Comparison of ENCODE assay signal across 11 cellular contexts in genomic region chr16:15976929-15977637, GRCh38. TPM values are rescaled to one million over a fixed set of nuclear protein-coding genes. Genes with fewer than 3 reads are reported as not detected.
DNase-seq lines count a peak whose midpoint lies in the region; ATAC-seq and TF ChIP-seq lines count a peak whose summit lies in the region.
"Had no signal": no experiment of that assay in that cellular context is flagged by ENCODE, and none has a peak within 500 bp of the region (broad histone marks: within the 10 kb centered on the region; RNA-seq: fewer than 3 reads in every experiment).

No MANE protein-coding gene starts in this region.

- no peak for TF ChIP-seq CTCF in choroid plexus epithelial cell (conservative IDR thresholded peaks at IDR 0.05; ENCODE audit: low read depth, low read length)
- no peak for TF ChIP-seq CTCF in lung (IDR thresholded peaks at IDR 0.05; ENCODE audit: control extremely low read depth, extremely low read depth)

- H3K27me3 Mint-ChIP-seq in T-cell: no peaks in the 10 kb centered on the region

- H2AFZ ChIP-seq in neuronal stem cell (ENCODE audit: low read length): no peak overlapping the region

- no peak overlapping the region for H2AK5ac ChIP-seq in neuronal stem cell (ENCODE audit: low read depth, low read length)

- no peak overlapping the region for H2BK12ac ChIP-seq in neuronal stem cell (ENCODE audit: low read length)

- H3K27me3 ChIP-seq in lung (ENCODE audit: control insufficient read depth, insufficient read depth) (no peaks in the 10 kb centered on the region), neuronal stem cell (ENCODE audit: control insufficient read depth in 3 of 3, insufficient read depth in 3 of 3, low read depth in 1 of 3, low read length in 3 of 3) (no peaks in the 10 kb centered on the region)

- CTCF ChIA-PET in T-cell (lab: Charles Lee): interaction anchor here in 1 of 2 donors (0.5 kb wide), 1 partner anchor 204 kb away, joined by 4 read pairs; no protein-coding TSS in a partner anchor

- no peak overlapping the region for H3K4me2 ChIP-seq in neuronal stem cell (ENCODE audit: insufficient read depth, low read length, poor library complexity, severe bottlenecking)

- H3K27ac ChIP-seq in lung (ENCODE audit: low read depth in 1 of 2, low read length in 1 of 2): peak overlapping the region; percentile 14 to 65
- no peak overlapping the region for H3K27ac ChIP-seq in neuronal stem cell (replicated peaks; ENCODE audit: low read length)

- H3K4me3 ChIP-seq in choroid plexus epithelial cell (ENCODE audit: low read depth, low read length): no peak overlapping the region
- H3K4me3 ChIP-seq in lung: no peak overlapping the region
- H3K4me3 ChIP-seq in neuronal stem cell (ENCODE audit: low read length in 2 of 2): no peak overlapping the region

- peaks cover 0 to 3% of the 10 kb centered on the region in 2 donors for H3K36me3 ChIP-seq in lung (ENCODE audit: control insufficient read depth in 2 of 2, insufficient read depth in 2 of 2, low read length in 2 of 2)
- H3K36me3 ChIP-seq in neuronal stem cell (replicated peaks in 1 of 2; ENCODE audit: control insufficient read depth in 2 of 2, insufficient read depth in 2 of 2, low read length in 2 of 2): peaks cover 0 to 3% of the 10 kb centered on the region in 2 donors

- no peak overlapping the region for H4K8ac ChIP-seq in neuronal stem cell (ENCODE audit: low read depth, low read length)

- H3K4me1 Mint-ChIP-seq in T-cell: peaks cover 35 to 48% (median 36%) of the 10 kb centered on the region in 3 donors

- H3K4me1 ChIP-seq in lung (ENCODE audit: control insufficient read depth in 2 of 2, insufficient read depth in 2 of 2, low read length in 2 of 2): peaks cover 9 to 13% of the 10 kb centered on the region in 2 donors
- H3K4me1 ChIP-seq in neuronal stem cell (ENCODE audit: control insufficient read depth in 2 of 2, insufficient read depth in 1 of 2, low read depth in 1 of 2, low read length in 2 of 2): peaks cover 0 to 4% of the 10 kb centered on the region in 2 donors

- H3K27ac Mint-ChIP-seq in T-cell: peak overlapping the region in 1 of 2 donors; percentile 48
- H3K27ac Mint-ChIP-seq: nephron progenitor cell had no signal

- WGBS in lung, 2 donors: 63 to 72% methylated on average over 7 of the region's 7 CpGs
- WGBS in neuronal stem cell (ENCODE audit: extremely low coverage in 2 of 2, insufficient read length in 2 of 2, insufficient replicate concordance in 1 of 2), 2 donors: no CpG with 5 or more reads among the region's 7 CpGs

- no peak overlapping the region for H3K18ac ChIP-seq in neuronal stem cell (ENCODE audit: low read length)

- H3K4me3 Mint-ChIP-seq in T-cell: no peak overlapping the region
- H3K4me3 Mint-ChIP-seq: nephron progenitor cell had no signal

- peaks cover 77% of the 10 kb centered on the region for H3K36me3 Mint-ChIP-seq in T-cell

- H3K9me3 Mint-ChIP-seq in T-cell: peaks cover 11 to 34% (median 25%) of the 10 kb centered on the region in 3 donors

- H4K91ac ChIP-seq in neuronal stem cell (ENCODE audit: low read depth, low read length, poor library complexity): no peak overlapping the region

- no peak overlapping the region for H3K14ac ChIP-seq in neuronal stem cell (ENCODE audit: low read length)

- H3K9me3 ChIP-seq in lung (ENCODE audit: control insufficient read depth in 2 of 2, insufficient read depth in 1 of 2, low read length in 1 of 2) (peaks cover 3% of the 10 kb centered on the region in 2 donors), neuronal stem cell (replicated peaks in 1 of 2; ENCODE audit: control insufficient read depth in 2 of 2, insufficient read depth in 1 of 2, low read depth in 1 of 2, low read length in 2 of 2) (peaks cover 10 to 16% of the 10 kb centered on the region in 2 donors)

- H3K4ac ChIP-seq in neuronal stem cell (ENCODE audit: low read length): no peak overlapping the region

- H3K23ac ChIP-seq in neuronal stem cell (ENCODE audit: low read depth, low read length, poor library complexity): no peak overlapping the region

- DNase-seq in GM04503 (ENCODE audit: low read depth) (peak; percentile 75), choroid plexus epithelial cell (ENCODE audit: low read depth) (peak; percentile 55), lung (ENCODE audit: low spot score) (no peak), stromal cell of bone marrow (ENCODE audit: low read depth) (peak; percentile 89), neuronal stem cell (ENCODE audit: low spot score) (no peak), T-cell (no peak)
- no peak for DNase-seq in activated CD4-positive, alpha-beta T cell treated with anti-CD3 and anti-CD28 coated beads for 4 hours
- DNase-seq: DMS79 treated with DMSO at 0.1 percent for 48 hours, NCI-H526 treated with DMSO at 0.1 percent for 48 hours, nephron progenitor cell had no signal

- no peak overlapping the region for H3K9ac ChIP-seq in neuronal stem cell (ENCODE audit: low read depth, low read length, poor library complexity)

- POLR2A ChIA-PET in T-cell (lab: Charles Lee): interaction anchor here in 1 of 2 donors (0.6 kb wide), 1 partner anchor 12 kb away, joined by 5 read pairs; no protein-coding TSS in a partner anchor

- no peak overlapping the region for H2BK5ac ChIP-seq in neuronal stem cell (ENCODE audit: low read length)

- H2BK15ac ChIP-seq in neuronal stem cell (ENCODE audit: low read length): no peak overlapping the region

- peaks cover 6% of the 10 kb centered on the region for H3K79me1 ChIP-seq in neuronal stem cell (ENCODE audit: low read depth, low read length)

- H2BK120ac ChIP-seq in neuronal stem cell (ENCODE audit: low read depth, low read length): no peak overlapping the region

- ATAC-seq in lung (ENCODE audit: insufficient read depth, low FRiP score) (peak; percentile 23), GM19463 (IDR thresholded peaks at IDR 0.05; ENCODE audit: unreplicated experiment) (no peak), T-cell (replicated peaks in 1 of 4) (no peak)

RNA-seq across cellular contexts. Expression of gene ABCC1, which starts 27.7 kb away (rescaled TPM):
- total RNA-seq in lung (10 to 100 TPM; 40.7 to 41.5 TPM), T-cell (10 to 100 TPM; 59.4 to 68.1 (median 63.0) TPM)
- polyA plus RNA-seq in lung: 10 to 100 TPM; 12.4 to 22.0 TPM
- 19.1 TPM for polyA plus RNA-seq in neuronal stem cell (2013, experiment 1 of 2)
- polyA plus RNA-seq in neuronal stem cell (2013, experiment 2 of 2): 19.6 TPM

Comparison
In these comparisons a context has a peak if more than half of its experiments do, and no peak if none do; other contexts are left out.
1. DNase-seq: peak in GM04503 (single experiment), choroid plexus epithelial cell (single experiment) and stromal cell of bone marrow (single experiment); none in lung (single experiment), neuronal stem cell (single experiment), activated CD4-positive, alpha-beta T cell treated with anti-CD3 and anti-CD28 coated beads for 4 hours (0 of 2) and T-cell (0 of 34).